Comparison of ENCODE assay signal across 11 cellular contexts in the genomic region with DNA sequence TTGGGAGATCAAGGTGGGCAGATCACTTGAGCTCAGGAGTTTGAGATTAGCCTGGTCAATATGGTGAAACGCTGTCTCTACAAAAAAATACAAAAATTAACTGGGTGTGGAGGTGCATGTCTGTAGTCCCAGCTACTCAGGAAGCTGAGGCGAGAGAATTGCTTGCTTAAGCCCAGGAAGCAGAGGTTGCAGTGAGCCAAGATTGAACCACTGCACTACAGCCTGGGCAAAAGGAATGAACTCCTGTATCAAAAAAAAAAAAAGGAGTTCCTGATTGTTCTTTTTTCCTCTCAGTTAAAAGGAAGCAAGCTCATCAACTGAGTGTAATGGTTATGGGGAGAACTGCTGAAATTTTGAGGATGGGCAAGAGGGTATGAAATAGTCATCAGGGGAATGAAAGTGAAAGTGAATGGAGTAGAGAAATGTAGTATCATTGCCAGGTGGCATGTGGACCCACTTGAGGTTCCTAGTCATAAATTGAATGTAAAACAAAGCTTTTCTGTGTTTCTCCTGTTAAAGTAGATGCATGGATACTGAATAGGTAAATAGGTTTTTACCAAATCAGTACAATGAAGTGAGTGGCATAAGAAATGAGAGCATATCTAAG. TPM values are rescaled to one million over a fixed set of nuclear protein-coding genes. Genes with fewer than 3 reads are reported as not detected.
DNase-seq lines count a peak whose midpoint lies in the region; ATAC-seq, FAIRE-seq and TF ChIP-seq lines count a peak whose summit lies in the region.
"Had no signal": no experiment of that assay in that cellular context is flagged by ENCODE, and none has a peak within 500 bp of the region (broad histone marks: within the 10 kb centered on the region; RNA-seq: fewer than 3 reads in every experiment).

No MANE protein-coding gene starts in this region.

- DNase-seq in H54 (ENCODE audit: insufficient read length, low spot score) (no peak), hypothalamus (lab: John Stamatoyannopoulos, UW) (no peak), HK-2 (ENCODE audit: unreplicated experiment) (no peak), vagina (ENCODE audit: extremely low spot score in 2 of 2) (no peak)
- DNase-seq: activated CD4-positive, alpha-beta T cell treated with anti-CD3 and anti-CD28 coated beads, Interleukin-2, amount 50 U/mL, for 1 hour; Caco-2; NCI-H345 had no signal

- peaks cover 90 to 99% (median 97%) of the 10 kb centered on the region in 11 experiments for H3K36me3 ChIP-seq in BLaER1 treated with 17β-estradiol and CSF1 and Interleukin-3, amounts not matched to agents 10 nM and 100 nM
- H3K36me3 ChIP-seq in endocrine pancreas (ENCODE audit: control insufficient read depth, insufficient read depth, low read length) (no peaks in the 10 kb centered on the region), vagina (peaks cover 0 to 65% of the 10 kb centered on the region in 2 donors)

- no peaks in the 10 kb centered on the region; a peak in 1 of 22 replicates for H3K9me3 ChIP-seq in BLaER1 treated with 17β-estradiol and CSF1 and Interleukin-3, amounts not matched to agents 10 nM and 100 nM (replicated peaks in 1 of 11)
- H3K9me3 ChIP-seq in endocrine pancreas (ENCODE audit: control insufficient read depth, low read length), result no peaks in the 10 kb centered on the region
- no peaks in the 10 kb centered on the region for H3K9me3 ChIP-seq in vagina
- H3K9me3 ChIP-seq: Caco-2 had no signal

- ATAC-seq in GM19025 (IDR thresholded peaks at IDR 0.05; ENCODE audit: low read depth, unreplicated experiment) (peak; percentile 72), HG03342 (IDR thresholded peaks at IDR 0.05; ENCODE audit: unreplicated experiment) (peak; percentile 70)

- intact Hi-C loops in vagina (cut with DNase I), result no loop called here

- peak overlapping the region in 1 of 11 experiments; percentile 16; a peak in 1 of 22 replicates for H3K9ac ChIP-seq in BLaER1 treated with 17β-estradiol and CSF1 and Interleukin-3, amounts not matched to agents 10 nM and 100 nM
- H3K9ac ChIP-seq in endocrine pancreas (ENCODE audit: control insufficient read depth, insufficient read depth, low read length), result no peak overlapping the region

- no peak overlapping the region for H3K4me3 ChIP-seq in BLaER1 treated with 17β-estradiol and CSF1 and Interleukin-3, amounts not matched to agents 10 nM and 100 nM
- H3K4me3 ChIP-seq in endocrine pancreas (ENCODE audit: control insufficient read depth, insufficient read depth, low read length), result peak overlapping the region; percentile 41
- no peak overlapping the region for H3K4me3 ChIP-seq in vagina

- TF ChIP-seq CTCF in vagina (IDR thresholded peaks at IDR 0.05), result no peak

- no peak for FAIRE-seq in H54 (lab: Jason Lieb, UNC)

- H3K27me3 ChIP-seq in BLaER1 treated with 17β-estradiol and CSF1 and Interleukin-3, amounts not matched to agents 10 nM and 100 nM, result no peaks in the 10 kb centered on the region
- no peaks in the 10 kb centered on the region for H3K27me3 ChIP-seq in endocrine pancreas (ENCODE audit: control insufficient read depth, insufficient read depth, low read length)
- H3K27me3 ChIP-seq in vagina, result no peaks in the 10 kb centered on the region

- peaks cover 0 to 49% (median 0%) of the 10 kb centered on the region in 11 experiments; a peak in 5 of 22 replicates for H4K20me1 ChIP-seq in BLaER1 treated with 17β-estradiol and CSF1 and Interleukin-3, amounts not matched to agents 10 nM and 100 nM

- H3K4me1 ChIP-seq in BLaER1 treated with 17β-estradiol and CSF1 and Interleukin-3, amounts not matched to agents 10 nM and 100 nM, result peaks cover 0 to 30% (median 14%) of the 10 kb centered on the region in 10 experiments; a peak in 17 of 20 replicates
- H3K4me1 ChIP-seq in endocrine pancreas (ENCODE audit: control insufficient read depth, insufficient read depth, low read length) (no peaks in the 10 kb centered on the region), vagina (peaks cover 14% of the 10 kb centered on the region)
- H3K4me1 ChIP-seq: Caco-2 had no signal

- peak overlapping the region in 10 of 11 experiments; percentile 2 to 55 (median 40); a peak in 14 of 22 replicates for H3K27ac ChIP-seq in BLaER1 treated with 17β-estradiol and CSF1 and Interleukin-3, amounts not matched to agents 10 nM and 100 nM
- H3K27ac ChIP-seq in vagina, result no peak overlapping the region

- peak overlapping the region in 9 of 11 experiments; percentile 10 to 56 (median 41); a peak in 12 of 22 replicates for H3K4me2 ChIP-seq in BLaER1 treated with 17β-estradiol and CSF1 and Interleukin-3, amounts not matched to agents 10 nM and 100 nM

- TF ChIP-seq POLR2A in H54 (IDR thresholded peaks at IDR 0.05; ENCODE audit: low read depth, low read length) (no peak), vagina (IDR thresholded peaks at IDR 0.05) (no peak)

RNA-seq across cellular contexts. Expression of a gene that starts 35.6 kb away (rescaled TPM):
- 53.8 TPM for total RNA-seq in vagina
